ENCODE assay signal across 22 cellular contexts in genomic region chr1:96834986-96835385, GRCh38.
A peak's percentile ranks its signal among the peaks of the same experiment; 100 is the strongest.
DNase-seq lines count a peak whose midpoint lies in the region; ATAC-seq, FAIRE-seq and TF ChIP-seq lines count a peak whose summit lies in the region.
"Had no signal": no experiment of that assay in that cellular context is flagged by ENCODE, and none has a peak within 500 bp of the region (broad histone marks: within the 10 kb centered on the region; RNA-seq: fewer than 3 reads in every experiment).

No MANE protein-coding gene starts in this region.

- H3K27me3 ChIP-seq in endothelial cell of umbilical vein (ENCODE audit: control insufficient read depth in 2 of 2, insufficient read depth in 2 of 2, low read length in 2 of 2): no peaks in the 10 kb centered on the region
- H3K27me3 ChIP-seq: BLaER1 treated with 17β-estradiol and CSF1 and Interleukin-3, amounts not matched to agents 10 nM and 100 nM had no signal

- H3K4me2 ChIP-seq in endothelial cell of umbilical vein (ENCODE audit: insufficient read depth, low read length): no peak overlapping the region
- H3K4me2 ChIP-seq: A549 had no signal

- H3K36me3 ChIP-seq in endothelial cell of umbilical vein (ENCODE audit: control insufficient read depth in 2 of 2, extremely low read depth in 1 of 2, insufficient read depth in 2 of 2, low read length in 2 of 2): no peaks in the 10 kb centered on the region
- H3K36me3 ChIP-seq: BLaER1 treated with 17β-estradiol and CSF1 and Interleukin-3, amounts not matched to agents 10 nM and 100 nM had no signal

- H3K9ac ChIP-seq in endothelial cell of umbilical vein (replicated peaks; ENCODE audit: extremely low read depth, insufficient read depth, low read length): no peak overlapping the region
- H3K9ac ChIP-seq: BLaER1 treated with 17β-estradiol and CSF1 and Interleukin-3, amounts not matched to agents 10 nM and 100 nM had no signal

- peak; percentile 6 for DNase-seq in COLO829 (ENCODE audit: low spot score)
- peak; percentile 5 for DNase-seq in dermis blood vessel endothelial cell
- peak; percentile 26 for DNase-seq in endothelial cell of umbilical vein (ENCODE audit: low read depth, low spot score)
- peak; percentile 8 to 65 for DNase-seq in lung microvascular endothelial cell (ENCODE audit: low read depth in 2 of 2)
- no peak for DNase-seq in ACHN
- no peak for DNase-seq in occipital lobe (lab: John Stamatoyannopoulos, UW)
- no peak for DNase-seq in AML-193 (lab: John Stamatoyannopoulos, UW)
- DNase-seq: Caco-2; Calu3; CD4-positive, alpha-beta T cell; CD8-positive, alpha-beta memory T cell; DMS79 treated with DMSO at 0.1 percent for 48 hours; GF-D8 had no signal

- TF ChIP-seq POLR2A in endothelial cell of umbilical vein (IDR thresholded peaks at IDR 0.05; ENCODE audit: low read depth, low read length): no peak

- ATAC-seq in SK-N-SH treated with all-trans-retinoic acid at 6 μM for 48 hours: no peak
- ATAC-seq: A549 had no signal

- H3K4me3 ChIP-seq in endothelial cell of umbilical vein (replicated peaks in 1 of 3; ENCODE audit: insufficient read depth in 1 of 3, low read depth in 1 of 3, low read length in 3 of 3): no peak overlapping the region
- H3K4me3 ChIP-seq: A549; BLaER1 treated with 17β-estradiol and CSF1 and Interleukin-3, amounts not matched to agents 10 nM and 100 nM had no signal

- intact Hi-C loops in endothelial cell of umbilical vein (cut with micrococcal nuclease): no loop called here

- no peak overlapping the region for H2AFZ ChIP-seq in endothelial cell of umbilical vein (ENCODE audit: low read depth, low read length)

- no peaks in the 10 kb centered on the region for H3K79me2 ChIP-seq in endothelial cell of umbilical vein (ENCODE audit: control insufficient read depth, insufficient read depth, low read length)

- H3K27ac ChIP-seq in endothelial cell of umbilical vein (ENCODE audit: insufficient read depth, low read depth, low read length): no peak overlapping the region
- H3K27ac ChIP-seq: 22Rv1; A549; BLaER1 treated with 17β-estradiol and CSF1 and Interleukin-3, amounts not matched to agents 10 nM and 100 nM; C4-2B had no signal

- no peak for TF ChIP-seq CTCF in endothelial cell of umbilical vein (IDR thresholded peaks at IDR 0.05; ENCODE audit: extremely low read depth in 1 of 2, insufficient read depth in 1 of 2, low read depth in 1 of 2, low read length in 2 of 2)

- dilution Hi-C loops in endothelial cell of umbilical vein (cut with MboI; ENCODE audit: extremely low pct_ligation_motif_present, low sequenced_read_pairs): no loop called here

- H3K9me3 ChIP-seq in endothelial cell of umbilical vein (replicated peaks; ENCODE audit: control insufficient read depth, insufficient read depth, low read length): no peaks in the 10 kb centered on the region
- H3K9me3 ChIP-seq: A549; BLaER1 treated with 17β-estradiol and CSF1 and Interleukin-3, amounts not matched to agents 10 nM and 100 nM; Caco-2 had no signal

- no peak for FAIRE-seq in endothelial cell of umbilical vein (lab: Jason Lieb, UNC)
- FAIRE-seq: A549, D721Med, G401.6, GM12891, GM19239 had no signal

- CTCF ChIA-PET in endothelial cell of umbilical vein (lab: Charles Lee): interaction anchor here (1.4 kb wide), 1 partner anchor 26 kb away, joined by 3 read pairs; no protein-coding TSS in a partner anchor

- in situ Hi-C loops in ACHN (cut with HindIII; ENCODE audit: low pct_ligation_motif_present, low pct_unique_long_range_greater_than_20kb, low sequenced_read_pairs): no loop called here

- POLR2A ChIA-PET in endothelial cell of umbilical vein (lab: Charles Lee): interaction anchor here (0.7 kb wide), 1 partner anchor 47 kb away, joined by 4 read pairs; no protein-coding TSS in a partner anchor

- H4K20me1 ChIP-seq in endothelial cell of umbilical vein (replicated peaks; ENCODE audit: control insufficient read depth, extremely low read depth, insufficient read depth, low read length): no peaks in the 10 kb centered on the region
- H4K20me1 ChIP-seq: BLaER1 treated with 17β-estradiol and CSF1 and Interleukin-3, amounts not matched to agents 10 nM and 100 nM had no signal

- no peaks in the 10 kb centered on the region for H3K9me1 ChIP-seq in endothelial cell of umbilical vein (replicated peaks; ENCODE audit: control insufficient read depth, extremely low read depth, insufficient read depth, low read length)

- H3K4me1 ChIP-seq in endothelial cell of umbilical vein (ENCODE audit: control insufficient read depth, extremely low read depth, insufficient read depth, low read length): no peaks in the 10 kb centered on the region
- H3K4me1 ChIP-seq: A549 had no signal

- BruUV-seq in endothelial cell of umbilical vein (replicated peaks; lab: Mats Ljungman, UMichigan): no TSS peak

TF ChIP-seq in endothelial cell of umbilical vein, 7 proteins besides CTCF, POLR2A, EP300 and RAD21:
- no peak for TF ChIP-seq EZH2 (IDR thresholded peaks at IDR 0.05; ENCODE audit: borderline replicate concordance, low read depth, low read length, severe bottlenecking)
- no peak for TF ChIP-seq JUN (IDR thresholded peaks at IDR 0.05; ENCODE audit: borderline replicate concordance, insufficient read depth, insufficient read length, low read depth)
- no peak for TF ChIP-seq FOS (IDR thresholded peaks at IDR 0.05; ENCODE audit: borderline replicate concordance, insufficient read depth, low read length)
- TF ChIP-seq MYC (IDR thresholded peaks at IDR 0.05; ENCODE audit: low read depth, low read length): no peak
- TF ChIP-seq GATA2 (IDR thresholded peaks at IDR 0.05; ENCODE audit: insufficient read depth, insufficient read length, low read depth, low read length): no peak
- TF ChIP-seq POLR2AphosphoS5 (IDR thresholded peaks at IDR 0.05; ENCODE audit: insufficient read depth, low read depth, low read length): no peak
- TF ChIP-seq, protein P1, sequence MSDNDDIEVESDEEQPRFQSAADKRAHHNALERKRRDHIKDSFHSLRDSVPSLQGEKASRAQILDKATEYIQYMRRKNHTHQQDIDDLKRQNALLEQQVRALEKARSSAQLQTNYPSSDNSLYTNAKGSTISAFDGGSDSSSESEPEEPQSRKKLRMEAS (IDR thresholded peaks at IDR 0.05; ENCODE audit: insufficient read depth, insufficient read length): no peak

TF ChIP-seq in SK-N-SH treated with all-trans-retinoic acid at 6 μM for 48 hours, 23 proteins besides CTCF, POLR2A, EP300 and RAD21:
- no peak for TF ChIP-seq TOX (CRISPR knock-in tag; IDR thresholded peaks at IDR 0.05; ENCODE audit: borderline replicate concordance)
- TF ChIP-seq, protein P2, sequence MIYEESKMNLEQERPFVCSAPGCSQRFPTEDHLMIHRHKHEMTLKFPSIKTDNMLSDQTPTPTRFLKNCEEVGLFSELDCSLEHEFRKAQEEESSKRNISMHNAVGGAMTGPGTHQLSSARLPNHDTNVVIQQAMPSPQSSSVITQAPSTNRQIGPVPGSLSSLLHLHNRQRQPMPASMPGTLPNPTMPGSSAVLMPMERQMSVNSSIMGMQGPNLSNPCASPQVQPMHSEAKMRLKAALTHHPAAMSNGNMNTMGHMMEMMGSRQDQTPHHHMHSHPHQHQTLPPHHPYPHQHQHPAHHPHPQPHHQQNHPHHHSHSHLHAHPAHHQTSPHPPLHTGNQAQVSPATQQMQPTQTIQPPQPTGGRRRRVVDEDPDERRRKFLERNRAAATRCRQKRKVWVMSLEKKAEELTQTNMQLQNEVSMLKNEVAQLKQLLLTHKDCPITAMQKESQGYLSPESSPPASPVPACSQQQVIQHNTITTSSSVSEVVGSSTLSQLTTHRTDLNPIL (CRISPR knock-in tag; IDR thresholded peaks at IDR 0.05; ENCODE audit: low read depth): no peak

Comparison
In these comparisons a context has a peak if more than half of its experiments do, and no peak if none do; other contexts are left out.
1. DNase-seq: peak in COLO829 (single experiment), dermis blood vessel endothelial cell (single experiment), endothelial cell of umbilical vein (single experiment) and lung microvascular endothelial cell (2 of 2); none in ACHN (single experiment), occipital lobe (single experiment) and AML-193 (0 of 2).